Comparison of ENCODE assay signal across 9 cellular contexts in genomic region chr12:112979281-112979680, GRCh38. TPM values are rescaled to one million over a fixed set of nuclear protein-coding genes. Genes with fewer than 3 reads are reported as not detected.
DNase-seq lines count a peak whose midpoint lies in the region; ATAC-seq and TF ChIP-seq lines count a peak whose summit lies in the region.
"Had no signal": no experiment of that assay in that cellular context is flagged by ENCODE, and none has a peak within 500 bp of the region (broad histone marks: within the 10 kb centered on the region; RNA-seq: fewer than 3 reads in every experiment).

No MANE protein-coding gene starts in this region.

- peak overlapping the region; percentile 88 for H3K4me3 Mint-ChIP-seq in activated naive CD4-positive, alpha-beta T cell treated with anti-CD3 and anti-CD28 coated beads, Interleukin-2, amount 50 U/mL, for 24 hours
- peak overlapping the region; percentile 87 to 100 (median 96) for H3K4me3 Mint-ChIP-seq in naive thymus-derived CD4-positive, alpha-beta T cell
- H3K4me3 Mint-ChIP-seq: brain had no signal

- H3K4me1 ChIP-seq in naive thymus-derived CD4-positive, alpha-beta T cell (ENCODE audit: control insufficient read depth in 2 of 2, insufficient read depth in 2 of 2, low read length in 2 of 2) = peaks cover 41% of the 10 kb centered on the region in 2 donors

- no peaks in the 10 kb centered on the region for H3K9me3 ChIP-seq in naive thymus-derived CD4-positive, alpha-beta T cell (ENCODE audit: control insufficient read depth in 2 of 3, low read length in 3 of 3)

- peak in 8 of 9 donors; percentile 21 to 50 (median 40) for DNase-seq in naive thymus-derived CD4-positive, alpha-beta T cell
- DNase-seq in kidney tubule cell (ENCODE audit: low spot score) (no peak), NCI-H2196 (lab: John Stamatoyannopoulos, UW; ENCODE audit: unreplicated experiment) (no peak), glomerular visceral epithelial cell (ENCODE audit: extremely low spot score) (no peak), DMS153 (lab: John Stamatoyannopoulos, UW) (no peak)

- H3K27me3 Mint-ChIP-seq in activated naive CD4-positive, alpha-beta T cell treated with anti-CD3 and anti-CD28 coated beads, Interleukin-2, amount 50 U/mL, for 24 hours = no peaks in the 10 kb centered on the region
- no peaks in the 10 kb centered on the region for H3K27me3 Mint-ChIP-seq in naive thymus-derived CD4-positive, alpha-beta T cell

- peak overlapping the region; percentile 98 for H3K27ac Mint-ChIP-seq in activated naive CD4-positive, alpha-beta T cell treated with anti-CD3 and anti-CD28 coated beads, Interleukin-2, amount 50 U/mL, for 24 hours
- peak overlapping the region; percentile 97 to 100 (median 99) for H3K27ac Mint-ChIP-seq in naive thymus-derived CD4-positive, alpha-beta T cell
- H3K27ac Mint-ChIP-seq: brain had no signal

- CTCF ChIA-PET in naive thymus-derived CD4-positive, alpha-beta T cell (lab: Charles Lee) = interaction anchor here (1.9 to 4.9 kb wide), 3 partner anchors 12 to 79 kb away, joined by 10 to 61 read pairs (median 13); partner anchors contain the start of gene OAS1

- H3K27ac ChIP-seq in naive thymus-derived CD4-positive, alpha-beta T cell (ENCODE audit: low read depth, low read length) = peak overlapping the region; percentile 89

- H3K4me3 ChIP-seq in naive thymus-derived CD4-positive, alpha-beta T cell (ENCODE audit: low read length) = peak overlapping the region; percentile 99

- H3K4me1 Mint-ChIP-seq in activated naive CD4-positive, alpha-beta T cell treated with anti-CD3 and anti-CD28 coated beads, Interleukin-2, amount 50 U/mL, for 24 hours = peaks cover 60% of the 10 kb centered on the region
- peaks cover 33 to 68% (median 51%) of the 10 kb centered on the region in 7 donors for H3K4me1 Mint-ChIP-seq in naive thymus-derived CD4-positive, alpha-beta T cell
- H3K4me1 Mint-ChIP-seq: brain had no signal

- ATAC-seq in HG03520 (IDR thresholded peaks at IDR 0.05; ENCODE audit: unreplicated experiment) = peak; percentile 29
- peak; percentile 26 for ATAC-seq in naive thymus-derived CD4-positive, alpha-beta T cell

- peaks cover 6% of the 10 kb centered on the region for H3K9me3 Mint-ChIP-seq in activated naive CD4-positive, alpha-beta T cell treated with anti-CD3 and anti-CD28 coated beads, Interleukin-2, amount 50 U/mL, for 24 hours
- peaks cover 1 to 24% (median 9%) of the 10 kb centered on the region in 11 donors for H3K9me3 Mint-ChIP-seq in naive thymus-derived CD4-positive, alpha-beta T cell

- H3K36me3 ChIP-seq in naive thymus-derived CD4-positive, alpha-beta T cell (ENCODE audit: control insufficient read depth in 2 of 3, insufficient read depth in 3 of 3, low read length in 3 of 3) = peaks cover 0 to 4% (median 0%) of the 10 kb centered on the region in 3 experiments

- TF ChIP-seq POLR2A in GM10847 (IDR thresholded peaks at IDR 0.05; ENCODE audit: extremely low read depth, insufficient read length) = peak; percentile 53

- POLR2A ChIA-PET in naive thymus-derived CD4-positive, alpha-beta T cell (lab: Charles Lee) = interaction anchor here (0.5 to 4.9 kb wide), 13 partner anchors 10 to 356 kb away, joined by 3 to 43 read pairs (median 6); partner anchors contain the start of genes OAS1, OAS3 and TPCN1

- intact Hi-C loops in naive thymus-derived CD4-positive, alpha-beta T cell (cut with micrococcal nuclease) = loop anchor here in 1 of 2 donors (2.0 kb wide), 1 partner anchor 242 kb away; the partner anchor contains the start of gene TPCN1

- H3K36me3 Mint-ChIP-seq in activated naive CD4-positive, alpha-beta T cell treated with anti-CD3 and anti-CD28 coated beads, Interleukin-2, amount 50 U/mL, for 24 hours = peaks cover 12% of the 10 kb centered on the region
- H3K36me3 Mint-ChIP-seq in naive thymus-derived CD4-positive, alpha-beta T cell = peaks cover 8 to 64% (median 24%) of the 10 kb centered on the region in 5 donors
- H3K36me3 Mint-ChIP-seq: brain had no signal

- H3K27me3 ChIP-seq in naive thymus-derived CD4-positive, alpha-beta T cell (ENCODE audit: control insufficient read depth in 2 of 2, insufficient read depth in 2 of 2, low read length in 2 of 2) = no peaks in the 10 kb centered on the region

RNA-seq across cellular contexts. Expression of gene OAS2, which starts 1.0 kb away (rescaled TPM):
- total RNA-seq in naive thymus-derived CD4-positive, alpha-beta T cell = 100 to 1,000 TPM in 1 of 5 experiments, 10 to 100 TPM in 4; 29.9 to 238 (median 66.0) TPM
- 10 to 100 TPM; 30.5 to 63.6 TPM for polyA plus RNA-seq in naive thymus-derived CD4-positive, alpha-beta T cell

RNA-seq across cellular contexts. Expression of gene OAS3, which starts 41.0 kb away (rescaled TPM):
- 100 to 1,000 TPM in 1 of 5 experiments, 10 to 100 TPM in 4; 17.8 to 264 (median 21.6) TPM for total RNA-seq in naive thymus-derived CD4-positive, alpha-beta T cell
- polyA plus RNA-seq in naive thymus-derived CD4-positive, alpha-beta T cell = 10 to 100 TPM; 14.8 to 20.7 TPM

Comparison
In these comparisons a context has a peak if more than half of its experiments do, and no peak if none do; other contexts are left out.
1. DNase-seq: peak in naive thymus-derived CD4-positive, alpha-beta T cell (8 of 9); none in kidney tubule cell (single experiment), NCI-H2196 (single experiment), glomerular visceral epithelial cell (single experiment) and DMS153 (single experiment).